Comparison of ENCODE assay signal across 7 cellular contexts in genomic region chr5:157266286-157267007, GRCh38. TPM values are rescaled to one million over a fixed set of nuclear protein-coding genes. Genes with fewer than 3 reads are reported as not detected.
A peak's percentile ranks its signal among the peaks of the same experiment; 100 is the strongest.
DNase-seq lines count a peak whose midpoint lies in the region; ATAC-seq and TF ChIP-seq lines count a peak whose summit lies in the region.

No MANE protein-coding gene starts in this region.

- H2BK120ac ChIP-seq in trophoblast cell (ENCODE audit: insufficient read depth, low read length, poor library complexity): no peak overlapping the region

- peaks cover 3% of the 10 kb centered on the region for H3K79me1 ChIP-seq in trophoblast cell (ENCODE audit: low read length)

- H3K9me3 Mint-ChIP-seq in activated T-helper 17 cell treated with anti-CD3 and anti-CD28 coated beads, Interleukin-2, amount 50 U/mL, for 72 hours: no peaks in the 10 kb centered on the region

- TF ChIP-seq CTCF in gastroesophageal sphincter (IDR thresholded peaks at IDR 0.05): no peak

- TF ChIP-seq POLR2A in gastroesophageal sphincter (IDR thresholded peaks at IDR 0.05): no peak

- no peak overlapping the region for H2BK12ac ChIP-seq in trophoblast cell (ENCODE audit: low read length)

- peak overlapping the region; percentile 80 for H3K4me3 Mint-ChIP-seq in activated T-helper 17 cell treated with anti-CD3 and anti-CD28 coated beads, Interleukin-2, amount 50 U/mL, for 72 hours

- no peak overlapping the region for H4K8ac ChIP-seq in trophoblast cell (ENCODE audit: low read depth, low read length)

- H3K27me3 ChIP-seq in H7 (ENCODE audit: control insufficient read depth, insufficient read depth, low read length) (peaks cover 14% of the 10 kb centered on the region; the same call in 1 of the 2 replicates), gastroesophageal sphincter (no peaks in the 10 kb centered on the region), trophoblast cell (ENCODE audit: insufficient read depth, low read length) (peaks cover under 1% of the 10 kb centered on the region)

- peaks cover 49% of the 10 kb centered on the region for H3K4me1 Mint-ChIP-seq in activated T-helper 17 cell treated with anti-CD3 and anti-CD28 coated beads, Interleukin-2, amount 50 U/mL, for 72 hours

- H3K4me3 ChIP-seq in H7 (ENCODE audit: insufficient read depth, low read depth, low read length) (peak overlapping the region; percentile 58), gastroesophageal sphincter (peak overlapping the region; percentile 85 to 87), trophoblast cell (ENCODE audit: low read depth, low read length) (peak overlapping the region; percentile 79)

- no peak overlapping the region for H3K18ac ChIP-seq in trophoblast cell (ENCODE audit: low read length)

- H3K4me2 ChIP-seq in trophoblast cell (ENCODE audit: low read length): peak overlapping the region; percentile 98

- no peaks in the 10 kb centered on the region for H3K9me3 ChIP-seq in gastroesophageal sphincter
- H3K9me3 ChIP-seq in trophoblast cell (ENCODE audit: insufficient read depth, low read depth, low read length): no peaks in the 10 kb centered on the region

- peaks cover 4% of the 10 kb centered on the region for H3K79me2 ChIP-seq in trophoblast cell (ENCODE audit: control insufficient read depth, insufficient read depth, low read length, poor library complexity)

- no peaks in the 10 kb centered on the region for H3K36me3 ChIP-seq in H7 (replicated peaks; ENCODE audit: control insufficient read depth, insufficient read depth, low read length)
- no peaks in the 10 kb centered on the region for H3K36me3 ChIP-seq in gastroesophageal sphincter
- no peaks in the 10 kb centered on the region for H3K36me3 ChIP-seq in trophoblast cell (ENCODE audit: control insufficient read depth in 1 of 2, insufficient read depth in 2 of 2, low read length in 2 of 2)

- no peak overlapping the region for H2AK5ac ChIP-seq in trophoblast cell (ENCODE audit: low read length)

- H3K23ac ChIP-seq in trophoblast cell (ENCODE audit: low read length): no peak overlapping the region

- H3K27me3 Mint-ChIP-seq in activated T-helper 17 cell treated with anti-CD3 and anti-CD28 coated beads, Interleukin-2, amount 50 U/mL, for 72 hours: no peaks in the 10 kb centered on the region

- no peak overlapping the region for H4K91ac ChIP-seq in trophoblast cell (ENCODE audit: low read depth, low read length)

- H4K12ac ChIP-seq in trophoblast cell (ENCODE audit: low read depth, low read length): no peak overlapping the region

- peak overlapping the region; percentile 89 for H2AFZ ChIP-seq in trophoblast cell (ENCODE audit: insufficient read depth, low read length, poor library complexity)

- H3K4me1 ChIP-seq in gastroesophageal sphincter (peaks cover 0 to 21% (median 3%) of the 10 kb centered on the region in 3 donors), trophoblast cell (ENCODE audit: control insufficient read depth in 1 of 2, insufficient read depth in 2 of 2, low read length in 2 of 2) (peaks cover 7 to 17% of the 10 kb centered on the region in 2 experiments)

- no peak overlapping the region for H3K9ac ChIP-seq in trophoblast cell (ENCODE audit: low read length)

- peaks cover 55% of the 10 kb centered on the region for H3K36me3 Mint-ChIP-seq in activated T-helper 17 cell treated with anti-CD3 and anti-CD28 coated beads, Interleukin-2, amount 50 U/mL, for 72 hours (ENCODE audit: low read depth)

- H3K27ac ChIP-seq in gastroesophageal sphincter: peak overlapping the region in 2 of 4 donors; percentile 28 to 58
- no peak overlapping the region for H3K27ac ChIP-seq in trophoblast cell (ENCODE audit: low read depth, low read length)

- no peak for TF ChIP-seq EP300 in gastroesophageal sphincter (IDR thresholded peaks at IDR 0.05)

- H2BK5ac ChIP-seq in trophoblast cell (ENCODE audit: low read depth, low read length, poor library complexity): no peak overlapping the region

- DNase-seq in H7 (peak; percentile 81), LoVo (ENCODE audit: low spot score) (peak; percentile 33), trophoblast cell (peak; percentile 25 to 36), medulla oblongata (ENCODE audit: extremely low spot score) (no peak)

- no peak overlapping the region for H3K4ac ChIP-seq in trophoblast cell (ENCODE audit: low read depth, low read length)

- no CpG with 5 or more reads among the region's 62 CpGs for WGBS in gastroesophageal sphincter (ENCODE audit: low coverage in 1 of 2), 2 donors
- WGBS in trophoblast cell (ENCODE audit: extremely low coverage, insufficient coverage, insufficient read length): no CpG with 5 or more reads among the region's 62 CpGs

- ATAC-seq in GM18498 (IDR thresholded peaks at IDR 0.05; ENCODE audit: unreplicated experiment): peak; percentile 58
- ATAC-seq in activated T-helper 17 cell treated with anti-CD3 and anti-CD28 coated beads, Interleukin-2, amount 50 U/mL, for 72 hours (replicated peaks): peak; percentile 51
- peak; percentile 42 for ATAC-seq in gastroesophageal sphincter

- peak overlapping the region; percentile 98 for H3K27ac Mint-ChIP-seq in activated T-helper 17 cell treated with anti-CD3 and anti-CD28 coated beads, Interleukin-2, amount 50 U/mL, for 72 hours

- H3K14ac ChIP-seq in trophoblast cell (ENCODE audit: low read length): no peak overlapping the region

RNA-seq across cellular contexts. Expression of gene CYFIP2, which starts 0.5 kb away (rescaled TPM):
- total RNA-seq in H7 (2014; rRNA removed; shearing (Covaris generic)): 14.3 and 20.5 TPM in 2 replicates
- 100 to 1,000 TPM; 269 to 291 TPM for total RNA-seq in activated T-helper 17 cell treated with anti-CD3 and anti-CD28 coated beads, Interleukin-2, amount 50 U/mL, for 72 hours
- total RNA-seq in gastroesophageal sphincter: 10 to 100 TPM; 13.7 to 50.6 (median 23.1) TPM
- polyA plus RNA-seq in trophoblast cell (2013): 19.6 and 21.0 TPM in 2 replicates

Comparison
In these comparisons a context has a peak if more than half of its experiments do, and no peak if none do; other contexts are left out.
1. RNA of gene CYFIP2, which starts 0.5 kb away (total RNA-seq): 269 to 291 TPM in activated T-helper 17 cell treated with anti-CD3 and anti-CD28 coated beads, Interleukin-2, amount 50 U/mL, for 72 hours; 13.7 to 50.6 TPM in gastroesophageal sphincter and 14.3 to 20.5 TPM in H7; every median in the first group is over 4 times any median in the second.
2. Peak in every context shown above with its lines, with median percentiles within 50 percentile points of each other: ATAC-seq and H3K4me3 ChIP-seq.